In the genomic region with DNA sequence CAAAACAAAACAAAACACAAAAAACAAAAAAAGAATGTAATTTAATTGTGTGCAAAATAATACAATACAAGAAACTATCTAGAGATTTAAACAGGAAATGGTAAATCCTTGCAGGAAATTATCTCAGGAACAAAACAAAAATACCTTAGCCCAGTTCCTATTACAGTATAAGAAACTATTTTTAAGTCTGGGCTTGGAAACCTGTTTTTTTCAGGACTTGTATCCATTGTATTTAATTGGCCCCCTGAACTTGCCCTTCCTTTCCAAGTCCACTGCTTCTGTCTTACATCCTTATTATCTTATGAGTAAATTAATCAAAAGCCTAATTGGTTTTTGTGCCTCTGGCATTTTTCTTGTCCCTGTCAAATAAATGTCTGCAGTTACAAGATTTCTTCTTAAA, we compare ENCODE assay signal across 2 cellular contexts.
TF ChIP-seq lines count a peak whose summit lies in the region.

No MANE protein-coding gene starts in this region.

TF ChIP-seq in liver, 16 proteins besides CTCF, POLR2A, EP300 and RAD21:
- no peak for TF ChIP-seq YY1 (IDR thresholded peaks at IDR 0.05)
- TF ChIP-seq NR2F2 (IDR thresholded peaks at IDR 0.05), result peak; percentile 40

TF ChIP-seq in HepG2, 621 proteins besides CTCF, POLR2A, EP300 and RAD21:
- TF ChIP-seq, protein P1, sequence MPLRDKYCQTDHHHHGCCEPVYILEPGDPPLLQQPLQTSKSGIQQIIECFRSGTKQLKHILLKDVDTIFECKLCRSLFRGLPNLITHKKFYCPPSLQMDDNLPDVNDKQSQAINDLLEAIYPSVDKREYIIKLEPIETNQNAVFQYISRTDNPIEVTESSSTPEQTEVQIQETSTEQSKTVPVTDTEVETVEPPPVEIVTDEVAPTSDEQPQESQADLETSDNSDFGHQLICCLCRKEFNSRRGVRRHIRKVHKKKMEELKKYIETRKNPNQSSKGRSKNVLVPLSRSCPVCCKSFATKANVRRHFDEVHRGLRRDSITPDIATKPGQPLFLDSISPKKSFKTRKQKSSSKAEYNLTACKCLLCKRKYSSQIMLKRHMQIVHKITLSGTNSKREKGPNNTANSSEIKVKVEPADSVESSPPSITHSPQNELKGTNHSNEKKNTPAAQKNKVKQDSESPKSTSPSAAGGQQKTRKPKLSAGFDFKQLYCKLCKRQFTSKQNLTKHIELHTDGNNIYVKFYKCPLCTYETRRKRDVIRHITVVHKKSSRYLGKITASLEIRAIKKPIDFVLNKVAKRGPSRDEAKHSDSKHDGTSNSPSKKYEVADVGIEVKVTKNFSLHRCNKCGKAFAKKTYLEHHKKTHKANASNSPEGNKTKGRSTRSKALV (CRISPR knock-in tag; IDR thresholded peaks at IDR 0.05), result no peak
- no peak for TF ChIP-seq ZNF441 (CRISPR knock-in tag; IDR thresholded peaks at IDR 0.05; ENCODE audit: borderline replicate concordance)
- TF ChIP-seq, protein P2, sequence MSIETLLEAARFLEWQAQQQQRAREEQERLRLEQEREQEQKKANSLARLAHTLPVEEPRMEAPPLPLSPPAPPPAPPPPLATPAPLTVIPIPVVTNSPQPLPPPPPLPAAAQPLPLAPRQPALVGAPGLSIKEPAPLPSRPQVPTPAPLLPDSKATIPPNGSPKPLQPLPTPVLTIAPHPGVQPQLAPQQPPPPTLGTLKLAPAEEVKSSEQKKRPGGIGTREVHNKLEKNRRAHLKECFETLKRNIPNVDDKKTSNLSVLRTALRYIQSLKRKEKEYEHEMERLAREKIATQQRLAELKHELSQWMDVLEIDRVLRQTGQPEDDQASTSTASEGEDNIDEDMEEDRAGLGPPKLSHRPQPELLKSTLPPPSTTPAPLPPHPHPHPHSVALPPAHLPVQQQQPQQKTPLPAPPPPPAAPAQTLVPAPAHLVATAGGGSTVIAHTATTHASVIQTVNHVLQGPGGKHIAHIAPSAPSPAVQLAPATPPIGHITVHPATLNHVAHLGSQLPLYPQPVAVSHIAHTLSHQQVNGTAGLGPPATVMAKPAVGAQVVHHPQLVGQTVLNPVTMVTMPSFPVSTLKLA (IDR thresholded peaks at IDR 0.05), result no peak
- TF ChIP-seq, protein P3, sequence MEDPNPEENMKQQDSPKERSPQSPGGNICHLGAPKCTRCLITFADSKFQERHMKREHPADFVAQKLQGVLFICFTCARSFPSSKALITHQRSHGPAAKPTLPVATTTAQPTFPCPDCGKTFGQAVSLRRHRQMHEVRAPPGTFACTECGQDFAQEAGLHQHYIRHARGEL (CRISPR knock-in tag; IDR thresholded peaks at IDR 0.05), result no peak
- TF ChIP-seq, protein P4, sequence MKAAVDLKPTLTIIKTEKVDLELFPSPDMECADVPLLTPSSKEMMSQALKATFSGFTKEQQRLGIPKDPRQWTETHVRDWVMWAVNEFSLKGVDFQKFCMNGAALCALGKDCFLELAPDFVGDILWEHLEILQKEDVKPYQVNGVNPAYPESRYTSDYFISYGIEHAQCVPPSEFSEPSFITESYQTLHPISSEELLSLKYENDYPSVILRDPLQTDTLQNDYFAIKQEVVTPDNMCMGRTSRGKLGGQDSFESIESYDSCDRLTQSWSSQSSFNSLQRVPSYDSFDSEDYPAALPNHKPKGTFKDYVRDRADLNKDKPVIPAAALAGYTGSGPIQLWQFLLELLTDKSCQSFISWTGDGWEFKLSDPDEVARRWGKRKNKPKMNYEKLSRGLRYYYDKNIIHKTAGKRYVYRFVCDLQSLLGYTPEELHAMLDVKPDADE (CRISPR knock-in tag; IDR thresholded peaks at IDR 0.05), result no peak
- no peak for TF ChIP-seq ZFP90 (CRISPR knock-in tag; IDR thresholded peaks at IDR 0.05; ENCODE audit: borderline replicate concordance)
- TF ChIP-seq BRD4 (CRISPR knock-in tag; IDR thresholded peaks at IDR 0.05), result no peak
- TF ChIP-seq TEAD2 (CRISPR knock-in tag; IDR thresholded peaks at IDR 0.05), result no peak
- no peak for TF ChIP-seq ZNF30 (CRISPR knock-in tag; IDR thresholded peaks at IDR 0.05)
- TF ChIP-seq, protein P5, sequence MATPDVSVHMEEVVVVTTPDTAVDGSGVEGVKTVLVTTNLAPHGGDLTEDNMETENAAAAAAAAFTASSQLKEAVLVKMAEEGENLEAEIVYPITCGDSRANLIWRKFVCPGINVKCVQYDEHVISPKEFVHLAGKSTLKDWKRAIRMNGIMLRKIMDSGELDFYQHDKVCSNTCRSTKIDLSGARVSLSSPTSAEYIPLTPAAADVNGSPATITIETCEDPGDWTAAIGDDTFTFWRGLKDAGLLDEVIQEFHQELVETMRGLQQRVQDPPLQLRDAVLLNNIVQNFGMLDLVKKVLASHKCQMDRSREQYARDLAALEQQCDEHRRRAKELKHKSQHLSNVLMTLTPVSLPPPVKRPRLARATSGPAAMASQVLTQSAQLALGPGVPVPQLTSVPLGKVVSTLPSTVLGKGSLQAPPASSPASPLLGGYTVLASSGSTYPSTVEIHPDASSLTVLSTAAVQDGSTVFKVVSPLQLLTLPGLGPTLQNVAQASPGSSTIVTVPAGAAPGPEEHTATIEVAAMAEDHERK (CRISPR knock-in tag; IDR thresholded peaks at IDR 0.05; ENCODE audit: low read depth), result no peak
- TF ChIP-seq SAFB2 (CRISPR knock-in tag; IDR thresholded peaks at IDR 0.05; ENCODE audit: borderline replicate concordance, low read depth), result no peak
- TF ChIP-seq KLF13 (CRISPR knock-in tag; IDR thresholded peaks at IDR 0.05), result no peak
- TF ChIP-seq, protein P6, sequence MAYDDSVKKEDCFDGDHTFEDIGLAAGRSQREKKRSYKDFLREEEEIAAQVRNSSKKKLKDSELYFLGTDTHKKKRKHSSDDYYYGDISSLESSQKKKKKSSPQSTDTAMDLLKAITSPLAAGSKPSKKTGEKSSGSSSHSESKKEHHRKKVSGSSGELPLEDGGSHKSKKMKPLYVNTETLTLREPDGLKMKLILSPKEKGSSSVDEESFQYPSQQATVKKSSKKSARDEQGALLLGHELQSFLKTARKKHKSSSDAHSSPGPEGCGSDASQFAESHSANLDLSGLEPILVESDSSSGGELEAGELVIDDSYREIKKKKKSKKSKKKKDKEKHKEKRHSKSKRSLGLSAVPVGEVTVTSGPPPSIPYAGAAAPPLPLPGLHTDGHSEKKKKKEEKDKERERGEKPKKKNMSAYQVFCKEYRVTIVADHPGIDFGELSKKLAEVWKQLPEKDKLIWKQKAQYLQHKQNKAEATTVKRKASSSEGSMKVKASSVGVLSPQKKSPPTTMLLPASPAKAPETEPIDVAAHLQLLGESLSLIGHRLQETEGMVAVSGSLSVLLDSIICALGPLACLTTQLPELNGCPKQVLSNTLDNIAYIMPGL (CRISPR knock-in tag; IDR thresholded peaks at IDR 0.05; ENCODE audit: borderline replicate concordance in 1 of 2, low read depth in 1 of 2), result no peak
